In genomic region chr12:5440973-5441372, GRCh38 we compare ENCODE assay signal across 21 cellular contexts. TPM values are rescaled to one million over a fixed set of nuclear protein-coding genes. Genes with fewer than 3 reads are reported as not detected.
"Had no signal": no experiment of that assay in that cellular context is flagged by ENCODE, and none has a peak within 500 bp of the region (broad histone marks: within the 10 kb centered on the region; RNA-seq: fewer than 3 reads in every experiment).

No MANE protein-coding gene starts in this region.

- H3K27me3 ChIP-seq: tibial nerve, uterus had no signal

- H3K9me3 ChIP-seq: colonic mucosa, left lung, uterus had no signal

- H3K4me3 ChIP-seq: colonic mucosa, left lung, tibial nerve, uterus had no signal

- ATAC-seq: left lung; natural killer cell treated with Interleukin-12 subunit alpha and Interleukin-12 subunit beta and Interleukin-15 and Interleukin-18, amount 100 ng/mL, for 72 hours had no signal

- DNase-seq: activated CD4-positive, alpha-beta T cell treated with anti-CD3 and anti-CD28 coated beads, Interleukin-2, amount 10 ng/mL, durations not matched to agents 7 days and 5 days; activated CD4-positive, CD25-positive, alpha-beta regulatory T cell; activated gamma-delta T cell treated with Interleukin-2 at 50 U/mL for 16 hours; activated naive CD8-positive, alpha-beta T cell treated with anti-CD3 and anti-CD28 coated beads for 36 hours; amygdala; central memory CD4-positive, alpha-beta T cell; colonic mucosa; hippocampal formation; left lung; nucleus accumbens; stimulated activated CD4-positive, alpha-beta T cell treated with anti-CD3 and anti-CD28 coated beads, Interleukin-15, amount 100 ng/mL, for 24 hours; stimulated activated CD4-positive, alpha-beta T cell treated with anti-CD3 and anti-CD28 coated beads, Interleukin-4, amount 100 ng/mL, for 1 hour; stimulated activated naive CD4-positive, alpha-beta T cell treated with Interleukin-2 at 50 U/mL for 16 hours; substantia nigra; uterus had no signal

- H3K4me1 ChIP-seq: colonic mucosa, left lung, uterus had no signal

- FAIRE-seq: endometrium, keratinocyte, TTC549 had no signal

- H3K27ac ChIP-seq: colonic mucosa, left lung, tibial nerve, uterus had no signal

- H3K36me3 ChIP-seq: colonic mucosa, left lung, tibial nerve, uterus had no signal

RNA-seq across cellular contexts. Expression of gene NTF3, which starts 9.1 kb away (rescaled TPM):
- total RNA-seq: activated CD4-positive, alpha-beta T cell treated with anti-CD3 and anti-CD28 coated beads, Interleukin-2, amount 10 ng/mL, durations not matched to agents 7 days and 5 days; activated naive CD8-positive, alpha-beta T cell treated with anti-CD3 and anti-CD28 coated beads for 36 hours; glomerular endothelial cell; natural killer cell treated with Interleukin-12 subunit alpha and Interleukin-12 subunit beta and Interleukin-15 and Interleukin-18, amount 100 ng/mL, for 72 hours had no signal
